ENCODE assay signal across 9 cellular contexts in genomic region chr2:11681722-11682589, GRCh38. TPM values are rescaled to one million over a fixed set of nuclear protein-coding genes. Genes with fewer than 3 reads are reported as not detected.
DNase-seq lines count a peak whose midpoint lies in the region; ATAC-seq, FAIRE-seq and TF ChIP-seq lines count a peak whose summit lies in the region.
"Had no signal": no experiment of that assay in that cellular context is flagged by ENCODE, and none has a peak within 500 bp of the region (broad histone marks: within the 10 kb centered on the region; RNA-seq: fewer than 3 reads in every experiment).

No MANE protein-coding gene starts in this region.

- no peaks in the 10 kb centered on the region for H3K9me3 ChIP-seq in small intestine (ENCODE audit: control insufficient read depth, low read depth)

- H3K27ac ChIP-seq in foreskin keratinocyte (no peak overlapping the region), small intestine (ENCODE audit: low read depth in 1 of 2, low read length in 1 of 2) (no peak overlapping the region)

- H3K4me1 ChIP-seq in foreskin keratinocyte: no peaks in the 10 kb centered on the region
- no peaks in the 10 kb centered on the region for H3K4me1 ChIP-seq in small intestine (ENCODE audit: control insufficient read depth in 2 of 2, insufficient read depth in 1 of 2, low read depth in 1 of 2, low read length in 1 of 2)

- no peak overlapping the region for H3K4me3 ChIP-seq in small intestine (ENCODE audit: low read depth in 1 of 2, low read length in 2 of 2)

- peaks cover 75% of the 10 kb centered on the region for H3K27me3 ChIP-seq in foreskin keratinocyte
- H3K27me3 ChIP-seq in small intestine (ENCODE audit: control insufficient read depth in 2 of 2, insufficient read depth in 2 of 2, low read length in 2 of 2): peaks cover 0 to 7% of the 10 kb centered on the region in 2 donors

- TF ChIP-seq CTCF in foreskin keratinocyte (conservative IDR thresholded peaks at IDR 0.05): peak; percentile 88

- FAIRE-seq in small intestine (lab: Jason Lieb, UNC): no peak

- WGBS in small intestine, 3 donors: 65 to 73% (median 70%) methylated on average over 27 to 31 of the region's 31 CpGs

- peak; percentile 61 for ATAC-seq in HG02981 (IDR thresholded peaks at IDR 0.05; ENCODE audit: unreplicated experiment)
- peak; percentile 59 for ATAC-seq in foreskin keratinocyte
- ATAC-seq in GM19324 (IDR thresholded peaks at IDR 0.05; ENCODE audit: low FRiP score, unreplicated experiment): no peak

- DNase-seq in Daoy (ENCODE audit: low read depth) (peak; percentile 49), NOMO-1 treated with DMSO at 0.1 percent for 48 hours (lab: John Stamatoyannopoulos, UW; ENCODE audit: unreplicated experiment) (peak; percentile 13), activated T-helper 1 cell treated with Interleukin-2 at 50 U/mL for 16 hours (ENCODE audit: low read depth) (peak; percentile 11), foreskin keratinocyte (no peak), small intestine (peak; percentile 29), GF-D8 (lab: John Stamatoyannopoulos, UW) (no peak)

- H3K36me3 ChIP-seq in small intestine (ENCODE audit: control insufficient read depth in 2 of 2, insufficient read depth in 2 of 2, low read length in 2 of 2): no peaks in the 10 kb centered on the region

RNA-seq across cellular contexts. Expression of gene NTSR2, which starts 12.0 kb away (rescaled TPM):
- not detected in 2 replicates for total RNA-seq in Daoy (2014; rRNA removed; shearing (Covaris generic))
- not detected in 2 replicates for total RNA-seq in foreskin keratinocyte
- polyA plus RNA-seq in foreskin keratinocyte (not detected in 2 replicates), small intestine (under 1 TPM in 1 of 3 donors, not detected in 2; 0.06 TPM)
- total RNA-seq: T-helper 1 cell treated with Interleukin-12 subunit alpha and Interleukin-12 subunit beta and Interleukin-4 antibody, amounts not matched to agents 30 ng/mL and 1 ng/mL, for 36 hours had no signal

Comparison
In these comparisons a context has a peak if more than half of its experiments do, and no peak if none do; other contexts are left out.
1. DNase-seq: peak in Daoy (single experiment), NOMO-1 treated with DMSO at 0.1 percent for 48 hours (single experiment), activated T-helper 1 cell treated with Interleukin-2 at 50 U/mL for 16 hours (single experiment) and small intestine (single experiment); none in foreskin keratinocyte (0 of 2) and GF-D8 (single experiment).